ENCODE assay signal across 8 cellular contexts in genomic region chr15:75842722-75843617, GRCh38. TPM values are rescaled to one million over a fixed set of nuclear protein-coding genes. Genes with fewer than 3 reads are reported as not detected.
DNase-seq lines count a peak whose midpoint lies in the region; ATAC-seq and TF ChIP-seq lines count a peak whose summit lies in the region.

Gene UBE2Q2 (plus strand): TSS chr15:75843447. CDS start chr15:75843667, 220 bp downstream.

- peak within 1 kb of the TSS; percentile 80 to 94 for H3K27ac ChIP-seq in lung (ENCODE audit: low read depth in 1 of 2, low read length in 1 of 2)

- POLR2A ChIA-PET in activated CD8-positive, alpha-beta T cell treated with anti-CD3 and anti-CD28 coated beads, Interleukin-2, amount 10 ng/mL, durations not matched to agents 7 days and 5 days (lab: Charles Lee), result interaction anchor here (1.1 to 1.4 kb wide), 3 partner anchors 60 to 392 kb away, joined by 3 to 5 read pairs (median 4); partner anchors contain the start of gene SIN3A

- peaks cover 29% of the 10 kb centered on the region for H3K36me3 Mint-ChIP-seq in activated CD8-positive, alpha-beta T cell treated with anti-CD3 and anti-CD28 coated beads, Interleukin-2, amount 10 ng/mL, durations not matched to agents 7 days and 5 days (ENCODE audit: low read depth)

- H3K27ac Mint-ChIP-seq in activated CD8-positive, alpha-beta T cell treated with anti-CD3 and anti-CD28 coated beads, Interleukin-2, amount 10 ng/mL, durations not matched to agents 7 days and 5 days, result peak within 1 kb of the TSS; percentile 96

- no peaks in the 10 kb centered on the region for H3K9me3 Mint-ChIP-seq in activated CD8-positive, alpha-beta T cell treated with anti-CD3 and anti-CD28 coated beads, Interleukin-2, amount 10 ng/mL, durations not matched to agents 7 days and 5 days (ENCODE audit: insufficient read depth)

- peaks cover 35% of the 10 kb centered on the region for H3K4me1 Mint-ChIP-seq in activated CD8-positive, alpha-beta T cell treated with anti-CD3 and anti-CD28 coated beads, Interleukin-2, amount 10 ng/mL, durations not matched to agents 7 days and 5 days (ENCODE audit: low read depth)

- H3K4me1 ChIP-seq in lung (ENCODE audit: control insufficient read depth in 2 of 2, insufficient read depth in 2 of 2, low read length in 2 of 2), result peaks cover 2 to 13% of the 10 kb centered on the region in 2 donors

- H3K9me3 ChIP-seq in lung (ENCODE audit: control insufficient read depth in 2 of 2, insufficient read depth in 1 of 2, low read length in 1 of 2), result no peaks in the 10 kb centered on the region

- no peaks in the 10 kb centered on the region for H3K36me3 ChIP-seq in lung (ENCODE audit: control insufficient read depth in 2 of 2, insufficient read depth in 2 of 2, low read length in 2 of 2)

- peaks cover 20% of the 10 kb centered on the region for H3K27me3 Mint-ChIP-seq in activated CD8-positive, alpha-beta T cell treated with anti-CD3 and anti-CD28 coated beads, Interleukin-2, amount 10 ng/mL, durations not matched to agents 7 days and 5 days (ENCODE audit: low read depth)

- H3K4me3 Mint-ChIP-seq in activated CD8-positive, alpha-beta T cell treated with anti-CD3 and anti-CD28 coated beads, Interleukin-2, amount 10 ng/mL, durations not matched to agents 7 days and 5 days, result peak within 1 kb of the TSS; percentile 91

- peak; percentile 47 for ATAC-seq in HG03139 (IDR thresholded peaks at IDR 0.05; ENCODE audit: unreplicated experiment)
- peak; percentile 75 for ATAC-seq in activated CD8-positive, alpha-beta T cell treated with anti-CD3 and anti-CD28 coated beads, Interleukin-2, amount 10 ng/mL, durations not matched to agents 7 days and 5 days
- peak; percentile 63 for ATAC-seq in lung (ENCODE audit: insufficient read depth, low FRiP score)

- 1% methylated on average over 56 to 101 of the region's 101 CpGs for WGBS in lung, 2 donors

- peak within 1 kb of the TSS; percentile 90 for H3K4me3 ChIP-seq in lung

- CTCF ChIA-PET in activated CD8-positive, alpha-beta T cell treated with anti-CD3 and anti-CD28 coated beads, Interleukin-2, amount 10 ng/mL, durations not matched to agents 7 days and 5 days (lab: Charles Lee), result interaction anchor here (0.7 to 1.8 kb wide), 6 partner anchors 14 to 216 kb away, joined by 3 to 7 read pairs (median 3); no protein-coding TSS in a partner anchor

- DNase-seq in SKM-1 treated with dmso at 0.1 percent for 144 hours (lab: John Stamatoyannopoulos, UW; ENCODE audit: unreplicated experiment), result peak; percentile 43
- DNase-seq in SKM-1 (lab: John Stamatoyannopoulos, UW; ENCODE audit: unreplicated experiment), result no peak
- DNase-seq in NCI-H748 (lab: John Stamatoyannopoulos, UW; ENCODE audit: unreplicated experiment), result peak; percentile 81
- DNase-seq in activated CD8-positive, alpha-beta T cell treated with anti-CD3 and anti-CD28 coated beads, Interleukin-2, amount 10 ng/mL, durations not matched to agents 7 days and 5 days, result peak; percentile 81
- peak; percentile 62 for DNase-seq in effector CD4-positive, alpha-beta T cell
- DNase-seq in lung (ENCODE audit: low spot score), result peak; percentile 57
- DNase-seq in stimulated activated CD4-positive, alpha-beta T cell treated with anti-CD3 and anti-CD28 coated beads, TNF-alpha, amount 100 ng/mL, for 48 hours (ENCODE audit: low read depth in 3 of 3), result peak in 2 of 3 donors; percentile 45 to 60

- no peaks in the 10 kb centered on the region for H3K27me3 ChIP-seq in lung (ENCODE audit: control insufficient read depth, insufficient read depth)

- no peak for TF ChIP-seq CTCF in lung (IDR thresholded peaks at IDR 0.05; ENCODE audit: control extremely low read depth, extremely low read depth)

RNA-seq across cellular contexts. Expression of gene UBE2Q2, which starts in this region (rescaled TPM):
- total RNA-seq in activated CD8-positive, alpha-beta T cell treated with anti-CD3 and anti-CD28 coated beads, Interleukin-2, amount 10 ng/mL, durations not matched to agents 7 days and 5 days, result 10 to 100 TPM; 27.9 to 28.2 TPM
- 10 to 100 TPM; 22.0 to 35.9 TPM for total RNA-seq in lung
- 10 to 100 TPM; 15.5 to 20.2 TPM for polyA plus RNA-seq in lung
